Comparison of ENCODE assay signal across 8 cellular contexts in the genomic region with DNA sequence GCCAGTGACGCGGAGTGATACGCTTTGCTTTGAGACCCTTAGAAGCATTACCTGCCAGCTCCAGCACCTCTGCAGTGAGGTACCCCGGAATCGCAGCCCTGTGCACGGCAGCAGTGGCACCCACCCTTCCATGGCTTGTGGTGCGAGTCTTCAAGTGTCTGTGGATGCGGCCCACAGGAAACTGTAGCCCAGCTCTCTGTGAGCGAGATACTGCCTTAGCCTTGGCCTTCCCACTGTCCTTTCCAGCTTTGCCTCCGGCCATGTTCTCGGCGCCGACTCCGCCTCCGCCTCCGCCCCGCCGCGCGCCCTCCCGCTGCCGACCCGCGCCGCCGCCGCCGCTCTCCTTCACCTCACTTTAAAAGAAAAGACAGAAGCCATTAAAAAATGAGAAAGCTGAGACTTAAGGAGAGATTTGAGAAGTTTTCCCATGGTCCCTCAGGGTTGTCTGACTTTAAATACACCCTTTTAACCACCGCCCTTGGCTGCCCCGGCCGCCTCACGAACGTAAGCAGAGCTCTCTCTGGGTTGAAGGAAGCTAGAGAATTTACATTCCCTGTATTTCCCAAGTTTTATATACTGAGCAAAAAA.
DNase-seq lines count a peak whose midpoint lies in the region; ATAC-seq lines count a peak whose summit lies in the region.

No MANE protein-coding gene starts in this region.

- peak; percentile 52 for ATAC-seq in stimulated activated naive CD8-positive, alpha-beta T cell treated with anti-CD3 and anti-CD28 coated beads, Interleukin-15, Interleukin-2, amounts not matched to agents 100 U/mL and 50 U/mL, for 24 hours
- ATAC-seq in GM19452 (IDR thresholded peaks at IDR 0.05; ENCODE audit: unreplicated experiment): no peak
- ATAC-seq in GM18519 (IDR thresholded peaks at IDR 0.05; ENCODE audit: low FRiP score, unreplicated experiment): no peak

- DNase-seq in DMS153 (lab: John Stamatoyannopoulos, UW) (peak; percentile 21), NCI-H774 (lab: John Stamatoyannopoulos, UW) (peak; percentile 18), cerebellar cortex (ENCODE audit: low spot score) (peak; percentile 41), NCI-H446 (lab: John Stamatoyannopoulos, UW) (no peak)
- peak; percentile 10 for DNase-seq in stimulated activated naive CD8-positive, alpha-beta T cell treated with anti-CD3 and anti-CD28 coated beads, Interleukin-15, Interleukin-2, amounts not matched to agents 100 U/mL and 50 U/mL, for 24 hours

- H3K27ac ChIP-seq in layer of hippocampus (ENCODE audit: low read depth, low read length): peak overlapping the region; percentile 73

- H3K27me3 ChIP-seq in layer of hippocampus (ENCODE audit: control insufficient read depth, insufficient read depth, low read length): no peaks in the 10 kb centered on the region

Comparison
In these comparisons a context has a peak if more than half of its experiments do, and no peak if none do; other contexts are left out.
1. DNase-seq: peak in DMS153 (single experiment), NCI-H774 (single experiment), cerebellar cortex (single experiment) and stimulated activated naive CD8-positive, alpha-beta T cell treated with anti-CD3 and anti-CD28 coated beads, Interleukin-15, Interleukin-2, amounts not matched to agents 100 U/mL and 50 U/mL, for 24 hours (single experiment); none in NCI-H446 (0 of 2).